10 cellular contexts compared by ENCODE assay signal in genomic region chr2:25420820-25421237, GRCh38.
DNase-seq lines count a peak whose midpoint lies in the region; ATAC-seq, FAIRE-seq and TF ChIP-seq lines count a peak whose summit lies in the region.
"Had no signal": no experiment of that assay in that cellular context is flagged by ENCODE, and none has a peak within 500 bp of the region (broad histone marks: within the 10 kb centered on the region; RNA-seq: fewer than 3 reads in every experiment).

No MANE protein-coding gene starts in this region.

- CTCF ChIA-PET in OCI-LY7 (lab: Charles Lee; ENCODE audit: unreplicated experiment), result interaction anchor here (0.6 to 4.5 kb wide), 3 partner anchors 14 to 98 kb away, joined by 3 to 18 read pairs (median 4); no protein-coding TSS in a partner anchor

- DNase-seq in left ventricle myocardium superior (no peak), heart right ventricle (no peak), OCI-LY7 (ENCODE audit: low spot score) (peak; percentile 71), GM19238 (ENCODE audit: insufficient read length, low spot score) (no peak), COLO829 (ENCODE audit: low spot score) (no peak), urothelium cell line (ENCODE audit: low spot score) (no peak), UCSD-AML1 (lab: John Stamatoyannopoulos, UW; ENCODE audit: unreplicated experiment) (no peak)

- peak overlapping the region; percentile 86 for H3K4me2 ChIP-seq in OCI-LY7 (ENCODE audit: low read length)

- H3K9me2 ChIP-seq in OCI-LY7 (ENCODE audit: insufficient read depth, low read length), result no peaks in the 10 kb centered on the region

- 91 to 95% methylated on average over 2 of the region's 2 CpGs for WGBS in heart right ventricle, 2 donors

- no peaks in the 10 kb centered on the region for H3K27me3 ChIP-seq in heart right ventricle

- ATAC-seq in left ventricle myocardium superior (peak; percentile 30), heart right ventricle (no peak), HG02973 (IDR thresholded peaks at IDR 0.05; ENCODE audit: unreplicated experiment) (peak; percentile 35)

- TF ChIP-seq CTCF in heart right ventricle (IDR thresholded peaks at IDR 0.05), result no peak
- no peak for TF ChIP-seq CTCF in OCI-LY7 (conservative IDR thresholded peaks at IDR 0.05; ENCODE audit: low read length)

- no peaks in the 10 kb centered on the region for H3K9me3 ChIP-seq in heart right ventricle
- no peaks in the 10 kb centered on the region for H3K9me3 ChIP-seq in OCI-LY7 (ENCODE audit: low read length)

- H3K4me1 ChIP-seq in heart right ventricle, result peaks cover 0 to 25% (median 0%) of the 10 kb centered on the region in 9 donors
- peaks cover 83% of the 10 kb centered on the region for H3K4me1 ChIP-seq in OCI-LY7 (ENCODE audit: insufficient read depth, low read length, poor library complexity, severe bottlenecking)

- POLR2A ChIA-PET in OCI-LY7 (lab: Charles Lee), result interaction anchor here (0.6 to 5.3 kb wide), 6 partner anchors 10 to 99 kb away, joined by 3 to 110 read pairs (median 4); no protein-coding TSS in a partner anchor

- FAIRE-seq in urothelium cell line (lab: Jason Lieb, UNC), result no peak
- FAIRE-seq: bronchial epithelial cell, TTC549 had no signal

- peak overlapping the region; percentile 15; the same call in 1 of the 2 replicates for H2AFZ ChIP-seq in OCI-LY7 (ENCODE audit: low read length)

- H3K36me3 ChIP-seq in heart right ventricle (peaks cover 0 to 20% (median 0%) of the 10 kb centered on the region in 9 donors), OCI-LY7 (ENCODE audit: insufficient read depth, low read length) (no peaks in the 10 kb centered on the region; the same call in 1 of the 2 replicates)

- H4K20me1 ChIP-seq in OCI-LY7 (ENCODE audit: insufficient read depth, low read length), result no peaks in the 10 kb centered on the region

- H3K79me2 ChIP-seq in OCI-LY7 (ENCODE audit: insufficient read depth, low read depth, low read length), result no peaks in the 10 kb centered on the region; the same call in 1 of the 2 replicates

- intact Hi-C loops in left ventricle myocardium superior (cut with micrococcal nuclease), result no loop called here
- intact Hi-C loops in heart right ventricle (cut with DNase I), result no loop called here
- intact Hi-C loops in OCI-LY7 (cut with micrococcal nuclease; ENCODE audit: unreplicated experiment), result loop anchor here (2.0 kb wide), 2 partner anchors 92 to 146 kb away; no protein-coding TSS in a partner anchor

- no TSS peak for BruUV-seq in OCI-LY7 (replicated peaks; lab: Mats Ljungman, UMichigan)

- no peak overlapping the region for H3K4me3 ChIP-seq in heart right ventricle
- peak overlapping the region; percentile 65 for H3K4me3 ChIP-seq in OCI-LY7 (ENCODE audit: low read depth, low read length, poor library complexity, severe bottlenecking)

- H3K27ac ChIP-seq in heart right ventricle (peak overlapping the region in 1 of 10 donors; percentile 29), OCI-LY7 (ENCODE audit: low read depth, low read length, poor library complexity, severe bottlenecking) (peak overlapping the region; percentile 99)

Comparison
In these comparisons a context has a peak if more than half of its experiments do, and no peak if none do; other contexts are left out.
1. ATAC-seq: peak in left ventricle myocardium superior (single experiment) and HG02973 (single experiment); none in heart right ventricle (0 of 8).